ENCODE assay signal across 1 cellular context in genomic region chr6:104940238-104940880, GRCh38.
TF ChIP-seq lines count a peak whose summit lies in the region.

No MANE protein-coding gene starts in this region.

TF ChIP-seq in H1, 55 proteins besides CTCF, POLR2A, EP300 and RAD21 (continued from another document):
- TF ChIP-seq KDM5A (IDR thresholded peaks at IDR 0.05; ENCODE audit: low read length) = no peak
- no peak for TF ChIP-seq HDAC6 (IDR thresholded peaks at IDR 0.05; ENCODE audit: low read depth, low read length)
- TF ChIP-seq CBX8 (IDR thresholded peaks at IDR 0.05; ENCODE audit: borderline replicate concordance, low read depth, low read length) = no peak
- TF ChIP-seq BRCA1 (IDR thresholded peaks at IDR 0.05; ENCODE audit: low read depth, low read length) = no peak
- no peak for TF ChIP-seq SRF (IDR thresholded peaks at IDR 0.05; ENCODE audit: low read depth, low read length)
- TF ChIP-seq CTBP2 (IDR thresholded peaks at IDR 0.05; ENCODE audit: borderline replicate concordance, insufficient read depth, insufficient read length, low read length) = no peak
- no peak for TF ChIP-seq SP2 (IDR thresholded peaks at IDR 0.05; ENCODE audit: low read length)
- TF ChIP-seq TCF12 (IDR thresholded peaks at IDR 0.05; ENCODE audit: low read depth, low read length) = no peak
- peak; percentile 50 for TF ChIP-seq TBP (IDR thresholded peaks at IDR 0.05; ENCODE audit: low read depth, low read length)
- TF ChIP-seq CREB1 (IDR thresholded peaks at IDR 0.05) = peak; percentile 12; the same call in 1 of the 2 replicates
- peak; percentile 35 for TF ChIP-seq MAX (IDR thresholded peaks at IDR 0.05)
- TF ChIP-seq RFX5 (IDR thresholded peaks at IDR 0.05; ENCODE audit: borderline replicate concordance, low read depth, low read length) = no peak
- TF ChIP-seq SAP30 (IDR thresholded peaks at IDR 0.05; ENCODE audit: insufficient read depth, insufficient replicate concordance, low read length) = no peak
- peak; percentile 28; the same call in 1 of the 2 replicates for TF ChIP-seq RBBP5 (IDR thresholded peaks at IDR 0.05; ENCODE audit: borderline replicate concordance, low read depth, low read length)
- TF ChIP-seq POU5F1 (IDR thresholded peaks at IDR 0.05; ENCODE audit: low read depth, low read length) = no peak
- TF ChIP-seq KDM1A (IDR thresholded peaks at IDR 0.05; ENCODE audit: borderline replicate concordance, low read length) = no peak
- TF ChIP-seq CEBPB (IDR thresholded peaks at IDR 0.05; ENCODE audit: low read depth, low read length) = no peak
- no peak for TF ChIP-seq JUN (IDR thresholded peaks at IDR 0.05; ENCODE audit: low read depth, low read length)
- TF ChIP-seq SIN3A (conservative IDR thresholded peaks at IDR 0.05 in 1 of 2, IDR thresholded peaks at IDR 0.05 in 1 of 2; ENCODE audit: low read depth in 1 of 2, low read length in 2 of 2) = 0 out of 4 replicates have a peak, but pooled peaks of 1 of the 2 experiments have one; percentile 31
- no peak for TF ChIP-seq SIX5 (IDR thresholded peaks at IDR 0.05; ENCODE audit: low read depth, low read length)
- TF ChIP-seq CBX5 (IDR thresholded peaks at IDR 0.05; ENCODE audit: low read depth, low read length) = no peak
- no peak for TF ChIP-seq FOSL1 (IDR thresholded peaks at IDR 0.05; ENCODE audit: insufficient read depth, low read depth, low read length)
- TF ChIP-seq POLR2AphosphoS5 (IDR thresholded peaks at IDR 0.05; ENCODE audit: low read depth, low read length) = peak; percentile 58
- 0 out of 2 replicates have a peak, but pooled peaks have one; percentile 18 for TF ChIP-seq JUND (IDR thresholded peaks at IDR 0.05; ENCODE audit: low read length)
- no peak for TF ChIP-seq ZNF274 (IDR thresholded peaks at IDR 0.05; ENCODE audit: borderline replicate concordance, extremely low read depth, low read length)
- no peak for TF ChIP-seq CHD7 (IDR thresholded peaks at IDR 0.05; ENCODE audit: insufficient replicate concordance, low read length)
- peak; percentile 13; the same call in 1 of the 2 replicates for TF ChIP-seq YY1 (IDR thresholded peaks at IDR 0.05; ENCODE audit: low read depth, low read length)
- TF ChIP-seq SUZ12 (IDR thresholded peaks at IDR 0.05; ENCODE audit: low read length) = no peak
- TF ChIP-seq RNF2 (IDR thresholded peaks at IDR 0.05; ENCODE audit: borderline replicate concordance, low read depth, low read length, missing control alignments, poor library complexity, severe bottlenecking) = no peak
- TF ChIP-seq SIRT6 (IDR thresholded peaks at IDR 0.05; ENCODE audit: low read length) = no peak
- TF ChIP-seq RXRA (IDR thresholded peaks at IDR 0.05; ENCODE audit: insufficient read depth, low read depth, low read length) = no peak
- no peak for TF ChIP-seq ASH2L (IDR thresholded peaks at IDR 0.05; ENCODE audit: low read length)
- TF ChIP-seq BACH1 (IDR thresholded peaks at IDR 0.05; ENCODE audit: low read length) = 0 out of 2 replicates have a peak, but pooled peaks have one; percentile 2
- TF ChIP-seq TAF7 (optimal IDR thresholded peaks at IDR 0.05; ENCODE audit: borderline replicate concordance, low read depth, low read length) = no peak
- no peak for TF ChIP-seq MAFK (IDR thresholded peaks at IDR 0.05; ENCODE audit: low read depth, low read length)
- peak; percentile 3; the same call in 1 of the 2 replicates for TF ChIP-seq PHF8 (conservative IDR thresholded peaks at IDR 0.05; ENCODE audit: low read depth, low read length)
- TF ChIP-seq HDAC2 (IDR thresholded peaks at IDR 0.05; ENCODE audit: borderline replicate concordance in 1 of 2, low read depth in 2 of 2, low read length in 2 of 2) = no peak
- peak; percentile 19; the same call in 1 of the 2 replicates for TF ChIP-seq NRF1 (IDR thresholded peaks at IDR 0.05; ENCODE audit: low read depth, low read length)
- no peak for TF ChIP-seq ATF3 (IDR thresholded peaks at IDR 0.05; ENCODE audit: insufficient read depth, low read depth, low read length)
- TF ChIP-seq TEAD4 (IDR thresholded peaks at IDR 0.05; ENCODE audit: low read depth, low read length) = no peak
- TF ChIP-seq SP1 (IDR thresholded peaks at IDR 0.05; ENCODE audit: low read depth, low read length) = no peak
- TF ChIP-seq KDM4A (IDR thresholded peaks at IDR 0.05; ENCODE audit: low read depth, low read length, severe bottlenecking) = no peak
- no peak for TF ChIP-seq CHD1 (IDR thresholded peaks at IDR 0.05; ENCODE audit: low read depth, low read length)
- TF ChIP-seq ATF2 (IDR thresholded peaks at IDR 0.05; ENCODE audit: low read length) = no peak
- peak; percentile 84 for TF ChIP-seq E2F6 (IDR thresholded peaks at IDR 0.05)
- TF ChIP-seq SP4 (IDR thresholded peaks at IDR 0.05; ENCODE audit: low read length) = no peak; the same call in 1 of the 2 replicates
- TF ChIP-seq GABPA (IDR thresholded peaks at IDR 0.05; ENCODE audit: borderline replicate concordance, insufficient read depth, low read length) = no peak
